Comparison of ENCODE assay signal across 1 cellular context in the genomic region with DNA sequence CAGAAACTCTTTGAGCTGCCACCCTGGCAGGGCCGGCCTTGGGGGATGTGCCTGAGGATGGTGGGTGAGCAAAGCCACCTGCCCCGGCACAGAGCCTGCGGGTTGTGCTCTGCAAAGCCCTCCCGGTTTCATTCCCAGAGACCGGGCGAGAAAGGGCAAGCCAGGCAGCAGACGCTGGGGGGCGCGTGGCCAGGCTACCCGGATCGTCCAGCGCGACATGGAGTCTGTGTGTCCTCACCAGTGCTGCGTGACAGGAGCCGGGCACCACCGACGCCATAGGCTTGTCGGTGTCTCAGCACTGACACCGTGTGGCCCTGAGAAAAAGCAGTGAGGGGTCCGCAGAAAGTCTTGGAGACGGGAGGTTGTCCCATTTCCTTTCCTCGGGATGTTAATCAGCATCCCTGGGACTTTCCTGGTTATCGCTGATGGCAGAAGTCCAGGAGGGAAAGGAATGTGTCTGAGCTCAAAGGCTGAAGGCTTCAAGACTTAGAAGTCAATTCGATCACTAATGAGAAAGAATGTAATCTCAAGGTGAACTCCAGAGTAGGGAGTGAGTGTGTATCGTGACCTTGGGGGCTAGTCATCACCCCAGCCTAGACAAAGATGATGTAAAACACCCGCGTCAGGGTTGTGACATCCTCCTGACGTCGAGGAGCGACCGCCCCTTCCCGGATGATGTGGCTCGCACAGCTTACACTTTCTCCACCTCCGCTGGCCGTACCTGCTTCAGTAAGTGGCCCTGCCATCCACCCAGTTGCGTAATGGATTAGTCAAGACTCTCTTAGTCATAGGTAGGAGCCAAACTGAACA.
TF ChIP-seq lines count a peak whose summit lies in the region.

No MANE protein-coding gene starts in this region.

TF ChIP-seq in HepG2, 621 proteins besides CTCF, POLR2A, EP300 and RAD21 (continued from another document and continues in another):
- TF ChIP-seq ZNF280B (CRISPR knock-in tag; IDR thresholded peaks at IDR 0.05; ENCODE audit: borderline replicate concordance), result no peak
- peak; percentile 50 for TF ChIP-seq SKI (IDR thresholded peaks at IDR 0.05; ENCODE audit: partially characterized antibody)
- TF ChIP-seq THYN1 (CRISPR knock-in tag; IDR thresholded peaks at IDR 0.05; ENCODE audit: borderline replicate concordance, low read depth), result no peak
- TF ChIP-seq KAT8 (CRISPR knock-in tag; IDR thresholded peaks at IDR 0.05), result peak; percentile 39; the same call in 1 of the 2 replicates
- no peak for TF ChIP-seq SETDB1 (CRISPR knock-in tag; IDR thresholded peaks at IDR 0.05; ENCODE audit: borderline replicate concordance)
- no peak for TF ChIP-seq ZNF703 (CRISPR knock-in tag; IDR thresholded peaks at IDR 0.05; ENCODE audit: borderline replicate concordance)
- no peak for TF ChIP-seq ZFP36L1 (CRISPR knock-in tag; IDR thresholded peaks at IDR 0.05)
- no peak for TF ChIP-seq PAF1 (CRISPR knock-in tag; IDR thresholded peaks at IDR 0.05)
- TF ChIP-seq ZHX1 (CRISPR knock-in tag; IDR thresholded peaks at IDR 0.05; ENCODE audit: low read depth), result peak; percentile 53; the same call in 1 of the 2 replicates
- no peak for TF ChIP-seq ARNT (IDR thresholded peaks at IDR 0.05)
- TF ChIP-seq, protein P1, sequence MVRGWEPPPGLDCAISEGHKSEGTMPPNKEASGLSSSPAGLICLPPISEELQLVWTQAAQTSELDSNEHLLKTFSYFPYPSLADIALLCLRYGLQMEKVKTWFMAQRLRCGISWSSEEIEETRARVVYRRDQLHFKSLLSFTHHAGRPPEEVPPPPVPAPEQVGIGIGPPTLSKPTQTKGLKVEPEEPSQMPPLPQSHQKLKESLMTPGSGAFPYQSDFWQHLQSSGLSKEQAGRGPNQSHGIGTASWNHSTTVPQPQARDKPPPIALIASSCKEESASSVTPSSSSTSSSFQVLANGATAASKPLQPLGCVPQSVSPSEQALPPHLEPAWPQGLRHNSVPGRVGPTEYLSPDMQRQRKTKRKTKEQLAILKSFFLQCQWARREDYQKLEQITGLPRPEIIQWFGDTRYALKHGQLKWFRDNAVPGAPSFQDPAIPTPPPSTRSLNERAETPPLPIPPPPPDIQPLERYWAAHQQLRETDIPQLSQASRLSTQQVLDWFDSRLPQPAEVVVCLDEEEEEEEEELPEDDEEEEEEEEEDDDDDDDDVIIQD (CRISPR knock-in tag; IDR thresholded peaks at IDR 0.05; ENCODE audit: low read depth), result no peak
- no peak for TF ChIP-seq HNF4G (IDR thresholded peaks at IDR 0.05; ENCODE audit: borderline replicate concordance, low read depth, low read length)
- TF ChIP-seq HNF4G (CRISPR knock-in tag; IDR thresholded peaks at IDR 0.05; ENCODE audit: borderline replicate concordance, low read depth), result 0 out of 2 replicates have a peak, but pooled peaks have one; percentile 30
- peak; percentile 87 for TF ChIP-seq CEBPG (CRISPR knock-in tag; IDR thresholded peaks at IDR 0.05)
- no peak for TF ChIP-seq ZNF253 (CRISPR knock-in tag; IDR thresholded peaks at IDR 0.05; ENCODE audit: borderline replicate concordance)
- peak; percentile 81; the same call in 1 of the 2 replicates for TF ChIP-seq TARDBP (CRISPR knock-in tag; IDR thresholded peaks at IDR 0.05)
- no peak for TF ChIP-seq DDIT3 (CRISPR knock-in tag; IDR thresholded peaks at IDR 0.05)
- peak; percentile 36; the same call in 1 of the 2 replicates for TF ChIP-seq ZGPAT (CRISPR knock-in tag; IDR thresholded peaks at IDR 0.05)
- no peak for TF ChIP-seq NCOA1 (CRISPR knock-in tag; IDR thresholded peaks at IDR 0.05)
- TF ChIP-seq GMEB1 (CRISPR knock-in tag; IDR thresholded peaks at IDR 0.05; ENCODE audit: borderline replicate concordance), result 0 out of 2 replicates have a peak, but pooled peaks have one; percentile 24
- TF ChIP-seq ZNF354B (CRISPR knock-in tag; IDR thresholded peaks at IDR 0.05), result no peak
- TF ChIP-seq ZBTB33 (CRISPR knock-in tag; IDR thresholded peaks at IDR 0.05), result 0 out of 2 replicates have a peak, but pooled peaks have one; percentile 36
- TF ChIP-seq DR1 (CRISPR knock-in tag; IDR thresholded peaks at IDR 0.05), result peak; percentile 47; the same call in 1 of the 2 replicates
- no peak for TF ChIP-seq SOX13 (IDR thresholded peaks at IDR 0.05)
- TF ChIP-seq SOX13 (CRISPR knock-in tag; conservative IDR thresholded peaks at IDR 0.05 in 1 of 2, IDR thresholded peaks at IDR 0.05 in 1 of 2), result peak in 1 of 2 experiments; percentile 18; a peak in 1 of 4 replicates
- TF ChIP-seq JUND (CRISPR knock-in tag; IDR thresholded peaks at IDR 0.05), result no peak
- TF ChIP-seq, protein P2, sequence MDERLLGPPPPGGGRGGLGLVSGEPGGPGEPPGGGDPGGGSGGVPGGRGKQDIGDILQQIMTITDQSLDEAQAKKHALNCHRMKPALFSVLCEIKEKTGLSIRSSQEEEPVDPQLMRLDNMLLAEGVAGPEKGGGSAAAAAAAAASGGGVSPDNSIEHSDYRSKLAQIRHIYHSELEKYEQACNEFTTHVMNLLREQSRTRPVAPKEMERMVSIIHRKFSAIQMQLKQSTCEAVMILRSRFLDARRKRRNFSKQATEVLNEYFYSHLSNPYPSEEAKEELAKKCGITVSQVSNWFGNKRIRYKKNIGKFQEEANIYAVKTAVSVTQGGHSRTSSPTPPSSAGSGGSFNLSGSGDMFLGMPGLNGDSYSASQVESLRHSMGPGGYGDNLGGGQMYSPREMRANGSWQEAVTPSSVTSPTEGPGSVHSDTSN (CRISPR knock-in tag; IDR thresholded peaks at IDR 0.05), result no peak
- TF ChIP-seq MEIS2 (CRISPR knock-in tag; IDR thresholded peaks at IDR 0.05), result peak; percentile 65; the same call in 1 of the 2 replicates
- no peak for TF ChIP-seq SP1 (IDR thresholded peaks at IDR 0.05)
- peak; percentile 19; the same call in 1 of the 2 replicates for TF ChIP-seq SP1 (CRISPR knock-in tag; IDR thresholded peaks at IDR 0.05)
- no peak for TF ChIP-seq ZNF441 (CRISPR knock-in tag; IDR thresholded peaks at IDR 0.05; ENCODE audit: borderline replicate concordance)
- peak; percentile 58; the same call in 1 of the 2 replicates for TF ChIP-seq RNF2 (conservative IDR thresholded peaks at IDR 0.05; ENCODE audit: low read depth)
- TF ChIP-seq ZNF570 (CRISPR knock-in tag; IDR thresholded peaks at IDR 0.05; ENCODE audit: borderline replicate concordance), result no peak
- no peak for TF ChIP-seq KDM5A (IDR thresholded peaks at IDR 0.05; ENCODE audit: borderline replicate concordance, low read length)
- TF ChIP-seq ARHGAP35 (CRISPR knock-in tag; IDR thresholded peaks at IDR 0.05; ENCODE audit: borderline replicate concordance), result no peak
- TF ChIP-seq MZF1 (CRISPR knock-in tag; IDR thresholded peaks at IDR 0.05; ENCODE audit: borderline replicate concordance), result no peak
- TF ChIP-seq BRD4 (CRISPR knock-in tag; IDR thresholded peaks at IDR 0.05), result no peak
- TF ChIP-seq ZNF660 (CRISPR knock-in tag; IDR thresholded peaks at IDR 0.05; ENCODE audit: borderline replicate concordance, low read depth), result no peak
- 0 out of 2 replicates have a peak, but pooled peaks have one; percentile 9 for TF ChIP-seq HMG20A (CRISPR knock-in tag; IDR thresholded peaks at IDR 0.05; ENCODE audit: borderline replicate concordance)
- peak; percentile 98 for TF ChIP-seq CBX5 (CRISPR knock-in tag; IDR thresholded peaks at IDR 0.05; ENCODE audit: borderline replicate concordance)
- TF ChIP-seq POGZ (CRISPR knock-in tag; IDR thresholded peaks at IDR 0.05), result peak; percentile 15; the same call in 1 of the 2 replicates
- TF ChIP-seq FOXK2 (IDR thresholded peaks at IDR 0.05), result no peak
- TF ChIP-seq CSRNP1 (CRISPR knock-in tag; IDR thresholded peaks at IDR 0.05), result 0 out of 2 replicates have a peak, but pooled peaks have one; percentile 63
- TF ChIP-seq IRF2 (CRISPR knock-in tag; IDR thresholded peaks at IDR 0.05), result peak; percentile 16; the same call in 1 of the 2 replicates
- TF ChIP-seq, protein P3, sequence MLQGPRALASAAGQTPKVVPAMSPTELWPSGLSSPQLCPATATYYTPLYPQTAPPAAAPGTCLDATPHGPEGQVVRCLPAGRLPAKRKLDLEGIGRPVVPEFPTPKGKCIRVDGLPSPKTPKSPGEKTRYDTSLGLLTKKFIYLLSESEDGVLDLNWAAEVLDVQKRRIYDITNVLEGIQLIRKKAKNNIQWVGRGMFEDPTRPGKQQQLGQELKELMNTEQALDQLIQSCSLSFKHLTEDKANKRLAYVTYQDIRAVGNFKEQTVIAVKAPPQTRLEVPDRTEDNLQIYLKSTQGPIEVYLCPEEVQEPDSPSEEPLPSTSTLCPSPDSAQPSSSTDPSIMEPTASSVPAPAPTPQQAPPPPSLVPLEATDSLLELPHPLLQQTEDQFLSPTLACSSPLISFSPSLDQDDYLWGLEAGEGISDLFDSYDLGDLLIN (CRISPR knock-in tag; IDR thresholded peaks at IDR 0.05; ENCODE audit: borderline replicate concordance), result no peak
